Comparison of ENCODE assay signal across 8 cellular contexts in genomic region chr12:108333898-108334699, GRCh38. TPM values are rescaled to one million over a fixed set of nuclear protein-coding genes. Genes with fewer than 3 reads are reported as not detected.
DNase-seq lines count a peak whose midpoint lies in the region; ATAC-seq and TF ChIP-seq lines count a peak whose summit lies in the region.

No MANE protein-coding gene starts in this region.

- H3K36me3 ChIP-seq in A673 (ENCODE audit: insufficient read depth, low read length, poor library complexity, severe bottlenecking), result no peaks in the 10 kb centered on the region

- CTCF ChIA-PET in A673 (lab: Charles Lee), result no interaction called here

- H3K9me3 ChIP-seq in A673 (ENCODE audit: low read depth, low read length, poor library complexity, severe bottlenecking), result no peaks in the 10 kb centered on the region

- intact Hi-C loops in A673 (cut with micrococcal nuclease; ENCODE audit: unreplicated experiment) (loop anchor here (10.0 kb wide), 1 partner anchor 121 kb away; no protein-coding TSS in a partner anchor), left ventricle myocardium superior (cut with micrococcal nuclease) (no loop called here)

- H3K4me3 ChIP-seq in A673 (ENCODE audit: low read depth, low read length, poor library complexity, severe bottlenecking), result no peak overlapping the region

- peak; percentile 14 for ATAC-seq in left ventricle myocardium superior

- BruUV-seq in A673 (replicated peaks; lab: Mats Ljungman, UMichigan), result no TSS peak

- DNase-seq in A673 (ENCODE audit: low spot score) (peak; percentile 72), GM19240 (ENCODE audit: insufficient read length, low spot score) (peak; percentile 44), M059J (ENCODE audit: low read depth) (peak; percentile 63), left ventricle myocardium superior (no peak), NCI-H2227 (lab: John Stamatoyannopoulos, UW; ENCODE audit: unreplicated experiment) (no peak), NCI-H2171 treated with DMSO at 0.1 percent for 48 hours (lab: John Stamatoyannopoulos, UW) (no peak), D341Med (ENCODE audit: low spot score) (no peak), NCI-H82 (lab: John Stamatoyannopoulos, UW) (no peak)

- peaks cover 25% of the 10 kb centered on the region for H3K4me1 ChIP-seq in A673 (ENCODE audit: insufficient read depth, low read length, poor library complexity, severe bottlenecking)

- no peak overlapping the region for H3K27ac ChIP-seq in A673 (ENCODE audit: low read depth, low read length, poor library complexity, severe bottlenecking)

- no peak for TF ChIP-seq CTCF in A673 (conservative IDR thresholded peaks at IDR 0.05; ENCODE audit: low read depth, low read length)

- POLR2A ChIA-PET in A673 (lab: Charles Lee; ENCODE audit: low non-redundant PET), result no interaction called here

- H3K27me3 ChIP-seq in A673 (replicated peaks; ENCODE audit: insufficient read depth, low read depth, low read length, poor library complexity), result no peaks in the 10 kb centered on the region

RNA-seq across cellular contexts. Expression of gene CMKLR1, which starts 5.0 kb away (rescaled TPM):
- total RNA-seq in A673 (2021), result 0.24 and 0.57 TPM in 2 replicates
- 0.05 TPM in 1 of 2 replicates, not detected in the other for total RNA-seq in M059J (2014; rRNA removed; shearing (Covaris generic))
- 6.4 TPM for total RNA-seq in left ventricle myocardium superior

Comparison
In these comparisons a context has a peak if more than half of its experiments do, and no peak if none do; other contexts are left out.
1. DNase-seq: peak in A673 (single experiment), GM19240 (single experiment) and M059J (single experiment); none in left ventricle myocardium superior (single experiment), NCI-H2227 (single experiment), NCI-H2171 treated with DMSO at 0.1 percent for 48 hours (single experiment), D341Med (single experiment) and NCI-H82 (single experiment).